Comparison of ENCODE assay signal across 22 cellular contexts in the genomic region with DNA sequence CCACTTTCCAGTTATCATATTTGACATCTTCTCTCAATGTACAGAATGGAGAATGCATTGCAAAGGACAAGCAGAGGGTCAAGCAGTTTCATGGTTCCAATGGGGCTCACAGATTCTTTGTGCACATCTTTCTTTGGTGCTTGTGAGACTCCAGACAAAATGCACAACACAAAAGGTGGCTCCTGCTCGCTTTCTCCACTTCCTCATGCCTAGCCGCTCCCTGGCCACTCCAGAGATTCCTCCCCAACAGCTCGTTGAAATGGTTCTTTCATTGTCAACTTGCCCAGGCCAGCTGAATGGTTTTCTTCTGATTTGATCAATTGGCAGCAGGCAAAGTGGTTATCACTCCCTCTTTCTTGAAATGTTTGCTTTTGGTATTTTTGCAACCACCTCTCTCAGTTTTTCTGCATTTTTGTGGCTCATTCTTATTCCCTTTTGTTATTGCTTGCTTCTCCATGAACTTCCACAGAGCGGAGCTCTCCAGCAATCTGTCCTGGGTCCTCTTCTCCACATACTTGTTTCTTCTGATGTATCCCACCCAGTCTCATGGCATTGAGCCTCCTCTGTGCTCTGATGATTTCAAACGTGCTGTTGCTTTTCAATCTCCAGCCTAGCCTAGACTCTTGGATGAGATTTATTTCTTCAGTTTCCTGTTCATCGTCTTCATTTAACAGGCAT.
A peak's percentile ranks its signal among the peaks of the same experiment; 100 is the strongest.
DNase-seq lines count a peak whose midpoint lies in the region; ATAC-seq and TF ChIP-seq lines count a peak whose summit lies in the region.
"Had no signal": no experiment of that assay in that cellular context is flagged by ENCODE, and none has a peak within 500 bp of the region (broad histone marks: within the 10 kb centered on the region; RNA-seq: fewer than 3 reads in every experiment).

No MANE protein-coding gene starts in this region.

- no peak overlapping the region for H3K4me3 ChIP-seq in cardiac muscle cell
- H3K4me3 ChIP-seq in right atrium auricular region: no peak overlapping the region
- H3K4me3 ChIP-seq: thoracic aorta had no signal

- TF ChIP-seq CTCF in cardiac muscle cell (IDR thresholded peaks at IDR 0.05; ENCODE audit: low read depth, low read length) (peak; percentile 40), right atrium auricular region (IDR thresholded peaks at IDR 0.05) (peak in 1 of 2 donors; percentile 46), brain (conservative IDR thresholded peaks at IDR 0.05) (peak; percentile 47 to 72)

- no peak for ATAC-seq in GM18873 (IDR thresholded peaks at IDR 0.05; ENCODE audit: low FRiP score, unreplicated experiment)
- ATAC-seq in GM21723 (IDR thresholded peaks at IDR 0.05; ENCODE audit: unreplicated experiment): no peak
- no peak for ATAC-seq in activated CD8-positive, alpha-beta memory T cell treated with anti-CD3 and anti-CD28 coated beads, Interleukin-2, amount 10 ng/mL, durations not matched to agents 7 days and 5 days
- ATAC-seq: activated T-cell treated with anti-CD3 and anti-CD28 coated beads, Interleukin-2, amount 50 U/mL, for 4 hours had no signal

- H3K9me3 Mint-ChIP-seq in brain: peaks cover 7 to 24% (median 15%) of the 10 kb centered on the region in 5 experiments
- H3K9me3 Mint-ChIP-seq in activated CD8-positive, alpha-beta memory T cell treated with anti-CD3 and anti-CD28 coated beads, Interleukin-2, amount 10 ng/mL, durations not matched to agents 7 days and 5 days (ENCODE audit: low read depth): no peaks in the 10 kb centered on the region
- H3K9me3 Mint-ChIP-seq: activated naive CD8-positive, alpha-beta T cell treated with anti-CD3 and anti-CD28 coated beads, Interleukin-2, amount 10 ng/mL, durations not matched to agents 7 days and 5 days; activated T-cell treated with anti-CD3 and anti-CD28 coated beads, Interleukin-2, amount 50 U/mL, for 4 hours had no signal

- H3K27me3 ChIP-seq in cardiac muscle cell (no peaks in the 10 kb centered on the region), right atrium auricular region (no peaks in the 10 kb centered on the region)

- H3K27ac Mint-ChIP-seq in brain: peak overlapping the region in 2 of 5 experiments; percentile 9 to 19
- H3K27ac Mint-ChIP-seq in activated CD8-positive, alpha-beta memory T cell treated with anti-CD3 and anti-CD28 coated beads, Interleukin-2, amount 10 ng/mL, durations not matched to agents 7 days and 5 days: no peak overlapping the region
- H3K27ac Mint-ChIP-seq: activated naive CD8-positive, alpha-beta T cell treated with anti-CD3 and anti-CD28 coated beads, Interleukin-2, amount 10 ng/mL, durations not matched to agents 7 days and 5 days had no signal

- H3K27me3 Mint-ChIP-seq in brain: peaks cover 20% of the 10 kb centered on the region
- H3K27me3 Mint-ChIP-seq in activated CD8-positive, alpha-beta memory T cell treated with anti-CD3 and anti-CD28 coated beads, Interleukin-2, amount 10 ng/mL, durations not matched to agents 7 days and 5 days: no peaks in the 10 kb centered on the region

- H3K36me3 ChIP-seq in cardiac muscle cell: no peaks in the 10 kb centered on the region
- no peaks in the 10 kb centered on the region for H3K36me3 ChIP-seq in right atrium auricular region
- H3K36me3 ChIP-seq: thoracic aorta had no signal

- CTCF ChIA-PET in activated CD8-positive, alpha-beta memory T cell treated with anti-CD3 and anti-CD28 coated beads, Interleukin-2, amount 10 ng/mL, durations not matched to agents 7 days and 5 days (lab: Charles Lee): no interaction called here

- no peaks in the 10 kb centered on the region for H3K4me1 ChIP-seq in cardiac muscle cell (ENCODE audit: low read depth)
- H3K4me1 ChIP-seq in right atrium auricular region: no peaks in the 10 kb centered on the region
- H3K4me1 ChIP-seq: Caco-2 had no signal

- H3K27ac ChIP-seq in cardiac muscle cell (no peak overlapping the region), right atrium auricular region (no peak overlapping the region)
- H3K27ac ChIP-seq: thoracic aorta had no signal

- no peak overlapping the region for H3K4me3 Mint-ChIP-seq in brain
- no peak overlapping the region for H3K4me3 Mint-ChIP-seq in activated CD8-positive, alpha-beta memory T cell treated with anti-CD3 and anti-CD28 coated beads, Interleukin-2, amount 10 ng/mL, durations not matched to agents 7 days and 5 days
- H3K4me3 Mint-ChIP-seq: activated naive CD8-positive, alpha-beta T cell treated with anti-CD3 and anti-CD28 coated beads, Interleukin-2, amount 10 ng/mL, durations not matched to agents 7 days and 5 days; activated T-cell treated with anti-CD3 and anti-CD28 coated beads, Interleukin-2, amount 50 U/mL, for 4 hours had no signal

- DNase-seq in cardiac muscle cell (ENCODE audit: low read depth in 1 of 2, low spot score in 1 of 2) (peak; percentile 28 to 32), right atrium auricular region (ENCODE audit: low spot score) (no peak), kidney glomerular epithelial cell (lab: John Stamatoyannopoulos, UW) (peak; percentile 5), NCI-H82 treated with DMSO at 0.1 percent for 48 hours (lab: John Stamatoyannopoulos, UW; ENCODE audit: unreplicated experiment) (no peak)
- DNase-seq in activated CD8-positive, alpha-beta memory T cell treated with anti-CD3 and anti-CD28 coated beads, Interleukin-2, amount 10 ng/mL, durations not matched to agents 7 days and 5 days: no peak
- DNase-seq: activated CD4-positive, alpha-beta T cell treated with anti-CD3 and anti-CD28 coated beads, Interleukin-2, amount 50 U/mL, for 1 hour; activated naive CD8-positive, alpha-beta T cell treated with anti-CD3 and anti-CD28 coated beads, Interleukin-2, amount 10 ng/mL, durations not matched to agents 7 days and 5 days; activated T-cell treated with anti-CD3 and anti-CD28 coated beads, Interleukin-2, amount 50 U/mL, for 4 hours; Caco-2; erythroblast; glutamatergic neuron; kidney; MV-4-11; NCI-H2107; NCI-H82; SIG-M5; stimulated activated CD4-positive, alpha-beta T cell treated with anti-CD3 and anti-CD28 coated beads, Interleukin-1b, Interleukin-23, amount 100 ng/mL, for 48 hours; T-helper 9 cell had no signal

- peaks cover 4% of the 10 kb centered on the region for H3K36me3 Mint-ChIP-seq in brain
- H3K36me3 Mint-ChIP-seq in activated CD8-positive, alpha-beta memory T cell treated with anti-CD3 and anti-CD28 coated beads, Interleukin-2, amount 10 ng/mL, durations not matched to agents 7 days and 5 days: no peaks in the 10 kb centered on the region
- H3K36me3 Mint-ChIP-seq: activated naive CD8-positive, alpha-beta T cell treated with anti-CD3 and anti-CD28 coated beads, Interleukin-2, amount 10 ng/mL, durations not matched to agents 7 days and 5 days had no signal

- peaks cover 28% of the 10 kb centered on the region for H3K4me1 Mint-ChIP-seq in brain
- no peaks in the 10 kb centered on the region for H3K4me1 Mint-ChIP-seq in activated CD8-positive, alpha-beta memory T cell treated with anti-CD3 and anti-CD28 coated beads, Interleukin-2, amount 10 ng/mL, durations not matched to agents 7 days and 5 days
- H3K4me1 Mint-ChIP-seq: activated naive CD8-positive, alpha-beta T cell treated with anti-CD3 and anti-CD28 coated beads, Interleukin-2, amount 10 ng/mL, durations not matched to agents 7 days and 5 days had no signal

- H3K9me3 ChIP-seq in cardiac muscle cell (ENCODE audit: low read depth) (no peaks in the 10 kb centered on the region), right atrium auricular region (no peaks in the 10 kb centered on the region)
- H3K9me3 ChIP-seq: Caco-2, thoracic aorta had no signal

Comparison
In these comparisons a context has a peak if more than half of its experiments do, and no peak if none do; other contexts are left out.
1. DNase-seq: peak in cardiac muscle cell (2 of 2) and kidney glomerular epithelial cell (single experiment); none in right atrium auricular region (single experiment), NCI-H82 treated with DMSO at 0.1 percent for 48 hours (single experiment) and activated CD8-positive, alpha-beta memory T cell treated with anti-CD3 and anti-CD28 coated beads, Interleukin-2, amount 10 ng/mL, durations not matched to agents 7 days and 5 days (single experiment).